ENCODE assay signal across 8 cellular contexts in the genomic region with DNA sequence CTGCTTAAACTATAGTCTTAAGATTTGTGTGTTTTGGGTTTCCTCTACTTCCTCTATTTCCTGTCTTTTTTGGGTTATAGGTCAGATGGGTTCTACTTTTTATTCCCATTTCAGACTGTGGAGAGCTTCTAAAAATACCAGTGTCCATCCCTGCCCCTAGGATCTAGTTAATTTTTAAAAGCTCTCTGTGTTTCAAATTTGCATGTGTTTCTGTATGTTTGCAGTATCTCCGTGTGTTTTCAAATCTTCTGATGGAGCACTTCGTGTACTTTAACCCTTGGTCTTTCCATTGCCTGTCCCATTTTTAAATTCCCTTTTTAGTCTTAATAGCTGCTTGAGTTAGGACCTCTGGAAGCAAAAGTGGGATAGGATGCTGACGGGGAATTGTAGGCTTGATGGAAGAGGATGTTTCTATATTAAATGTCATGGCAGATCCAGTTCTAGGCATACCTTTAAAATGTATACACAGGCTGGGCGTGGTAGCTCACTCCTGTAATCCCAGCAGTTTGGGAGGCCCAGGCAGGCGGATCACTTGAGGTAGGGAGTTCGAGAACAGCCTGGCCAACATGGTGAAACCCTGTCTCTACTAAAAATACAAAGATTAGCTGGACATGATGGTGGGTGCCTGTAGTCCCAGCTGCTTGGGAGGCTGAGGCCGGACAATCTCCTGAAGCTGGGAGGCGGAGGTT. TPM values are rescaled to one million over a fixed set of nuclear protein-coding genes. Genes with fewer than 3 reads are reported as not detected.
DNase-seq lines count a peak whose midpoint lies in the region; ATAC-seq lines count a peak whose summit lies in the region.

No MANE protein-coding gene starts in this region.

- H3K27ac ChIP-seq in Karpas-422 (ENCODE audit: low read length) (peak overlapping the region; percentile 83; the same call in 1 of the 2 replicates), caudate nucleus (ENCODE audit: low read depth, low read length) (peak overlapping the region; percentile 91)

- no peak for ATAC-seq in natural killer cell treated with Interleukin-12 subunit alpha and Interleukin-12 subunit beta and Interleukin-15 and Interleukin-18, amount 100 ng/mL, for 72 hours
- ATAC-seq in HG02588 (IDR thresholded peaks at IDR 0.05; ENCODE audit: unreplicated experiment) = no peak
- no peak for ATAC-seq in activated CD4-positive, CD25-positive, alpha-beta regulatory T cell treated with anti-CD3 and anti-CD28 coated beads, Interleukin-2, amount 50 U/mL, for 24 hours

- peak overlapping the region; percentile 99 to 100 for H3K27ac Mint-ChIP-seq in natural killer cell treated with Interleukin-12 subunit alpha and Interleukin-12 subunit beta and Interleukin-15 and Interleukin-18, amount 100 ng/mL, for 72 hours

- H3K9me3 ChIP-seq in Karpas-422 (ENCODE audit: low read length) = no peaks in the 10 kb centered on the region

- peaks cover 48% of the 10 kb centered on the region for H3K4me1 ChIP-seq in Karpas-422 (ENCODE audit: low read length)

- peak overlapping the region; percentile 95 for H3K4me3 Mint-ChIP-seq in natural killer cell treated with Interleukin-12 subunit alpha and Interleukin-12 subunit beta and Interleukin-15 and Interleukin-18, amount 100 ng/mL, for 72 hours

- H3K4me3 ChIP-seq in Karpas-422 (ENCODE audit: low read length) = no peak overlapping the region

- H3K36me3 Mint-ChIP-seq in natural killer cell treated with Interleukin-12 subunit alpha and Interleukin-12 subunit beta and Interleukin-15 and Interleukin-18, amount 100 ng/mL, for 72 hours = peaks cover 21% of the 10 kb centered on the region

- peaks cover 88% of the 10 kb centered on the region for H3K79me2 ChIP-seq in Karpas-422 (ENCODE audit: low read length)

- H3K27me3 Mint-ChIP-seq in natural killer cell treated with Interleukin-12 subunit alpha and Interleukin-12 subunit beta and Interleukin-15 and Interleukin-18, amount 100 ng/mL, for 72 hours = no peaks in the 10 kb centered on the region

- H3K4me2 ChIP-seq in Karpas-422 (ENCODE audit: low read depth, low read length, poor library complexity, severe bottlenecking) = no peak overlapping the region

- in situ Hi-C loops in ACHN (cut with HindIII; ENCODE audit: low pct_ligation_motif_present, low pct_unique_long_range_greater_than_20kb, low sequenced_read_pairs) = loop anchor here (25.0 kb wide), 1 partner anchor 96 kb away; no protein-coding TSS in a partner anchor

- H3K9me2 ChIP-seq in Karpas-422 (replicated peaks; ENCODE audit: insufficient read depth, low read length) = no peaks in the 10 kb centered on the region

- no peaks in the 10 kb centered on the region for H3K27me3 ChIP-seq in Karpas-422 (ENCODE audit: low read length)

- H3K36me3 ChIP-seq in Karpas-422 (ENCODE audit: insufficient read depth, low read length) = no peaks in the 10 kb centered on the region; the same call in 1 of the 2 replicates

- no peak overlapping the region for H2AFZ ChIP-seq in Karpas-422 (ENCODE audit: low read length)

- H3K9ac ChIP-seq in Karpas-422 (ENCODE audit: low read length) = no peak overlapping the region

- no peaks in the 10 kb centered on the region for H3K9me3 Mint-ChIP-seq in natural killer cell treated with Interleukin-12 subunit alpha and Interleukin-12 subunit beta and Interleukin-15 and Interleukin-18, amount 100 ng/mL, for 72 hours

- peaks cover 82 to 87% of the 10 kb centered on the region in 2 donors for H3K4me1 Mint-ChIP-seq in natural killer cell treated with Interleukin-12 subunit alpha and Interleukin-12 subunit beta and Interleukin-15 and Interleukin-18, amount 100 ng/mL, for 72 hours (ENCODE audit: low read depth in 2 of 2)

- DNase-seq in ACHN (peak; percentile 19), Karpas-422 (no peak), caudate nucleus (lab: John Stamatoyannopoulos, UW) (no peak), GM19240 (ENCODE audit: insufficient read length, low spot score) (no peak)
- no peak for DNase-seq in natural killer cell treated with Interleukin-12 subunit alpha and Interleukin-12 subunit beta and Interleukin-15 and Interleukin-18, amount 100 ng/mL, for 72 hours (ENCODE audit: low spot score)
- no peak for DNase-seq in stimulated activated naive CD4-positive, alpha-beta T cell treated with Interleukin-2 at 50 U/mL for 16 hours (lab: John Stamatoyannopoulos, UW)

- no peaks in the 10 kb centered on the region for H4K20me1 ChIP-seq in Karpas-422 (ENCODE audit: insufficient read depth, low read depth, low read length)

RNA-seq across cellular contexts. Expression of gene CHD2, which starts 8.4 kb away (rescaled TPM):
- total RNA-seq in Karpas-422 (2014; rRNA removed; shearing (Covaris generic); ENCODE audit: low replicate concordance) = 22.1 and 37.3 TPM in 2 replicates
- total RNA-seq in natural killer cell treated with Interleukin-12 subunit alpha and Interleukin-12 subunit beta and Interleukin-15 and Interleukin-18, amount 100 ng/mL, for 72 hours = 100 to 1,000 TPM; 177 to 180 TPM
